ENCODE assay signal across 11 cellular contexts in the genomic region with DNA sequence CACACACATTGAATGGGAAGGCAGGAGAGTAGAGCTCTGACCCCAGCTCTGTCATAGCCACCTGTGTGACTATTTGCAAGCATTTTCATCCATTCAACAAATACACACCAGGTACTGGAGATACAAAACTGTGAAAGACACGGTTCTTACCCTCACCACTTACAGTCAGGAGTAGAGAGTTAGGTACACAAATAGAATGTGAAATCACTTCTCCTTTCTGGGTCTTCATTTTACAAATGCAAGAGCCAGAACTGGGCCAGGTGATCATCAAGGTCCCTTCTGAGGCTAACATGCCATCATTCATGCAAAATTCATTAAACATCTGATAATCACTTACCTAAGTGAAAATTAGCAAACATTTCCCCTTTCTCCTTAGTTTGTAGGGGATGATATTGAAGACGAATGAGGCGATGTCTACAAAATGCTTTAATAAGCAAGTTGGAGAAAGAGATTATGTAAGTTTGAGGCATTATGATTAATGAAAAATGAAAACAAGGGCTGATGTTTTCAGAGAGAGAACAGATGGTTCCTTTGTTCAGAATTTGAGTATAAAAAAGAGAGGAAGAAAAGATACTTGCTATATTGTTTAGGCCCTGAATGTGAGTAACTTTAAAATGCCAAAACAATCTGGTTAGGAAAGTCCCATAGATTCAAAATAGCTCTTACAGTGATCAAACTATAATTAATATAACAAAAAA.
A peak's percentile ranks its signal among the peaks of the same experiment; 100 is the strongest.
DNase-seq lines count a peak whose midpoint lies in the region; ATAC-seq, FAIRE-seq and TF ChIP-seq lines count a peak whose summit lies in the region.
"Had no signal": no experiment of that assay in that cellular context is flagged by ENCODE, and none has a peak within 500 bp of the region (broad histone marks: within the 10 kb centered on the region; RNA-seq: fewer than 3 reads in every experiment).

No MANE protein-coding gene starts in this region.

- 0 out of 2 replicates have a peak overlapping the region, but pooled peaks have one; percentile 21 for H3K4me2 ChIP-seq in IMR-90 (ENCODE audit: low read depth, low read length)
- H3K4me2 ChIP-seq: KMS-11 had no signal

- no TSS peak for BruUV-seq in IMR-90 (replicated peaks; lab: Mats Ljungman, UMichigan)

- H2BK20ac ChIP-seq in IMR-90 (ENCODE audit: low read depth, low read length): peak overlapping the region; percentile 67

- H2BK5ac ChIP-seq in IMR-90 (ENCODE audit: low read depth, low read length, poor library complexity, severe bottlenecking): peak overlapping the region; percentile 31

- peak overlapping the region; percentile 26; the same call in 1 of the 2 replicates for H2BK120ac ChIP-seq in IMR-90 (ENCODE audit: low read depth, low read length)

- intact Hi-C loops in IMR-90 (cut with micrococcal nuclease) (no loop called here), pancreas (cut with DNase I) (no loop called here)

- TF ChIP-seq RAD21 in IMR-90 (IDR thresholded peaks at IDR 0.05; ENCODE audit: low read length): no peak

- no peak overlapping the region for H4K5ac ChIP-seq in IMR-90 (ENCODE audit: low read depth, low read length)

- H3K56ac ChIP-seq in IMR-90 (ENCODE audit: extremely low read depth, insufficient read depth, low read length): no peak overlapping the region

- H4K91ac ChIP-seq in IMR-90 (ENCODE audit: insufficient read depth, low read depth, low read length): no peak overlapping the region

- no peak overlapping the region for H3K18ac ChIP-seq in IMR-90 (ENCODE audit: low read depth, low read length)

- H3K4me1 Mint-ChIP-seq in CD4-positive, CD25-positive, alpha-beta regulatory T cell: peaks cover 5 to 23% (median 9%) of the 10 kb centered on the region in 4 donors

- TF ChIP-seq CTCF in IMR-90 (conservative IDR thresholded peaks at IDR 0.05; ENCODE audit: low read depth, low read length): no peak
- TF ChIP-seq CTCF in coronary artery (IDR thresholded peaks at IDR 0.05): no peak
- TF ChIP-seq CTCF in pancreas (IDR thresholded peaks at IDR 0.05): no peak

- H3K27me3 Mint-ChIP-seq in CD4-positive, CD25-positive, alpha-beta regulatory T cell: no peaks in the 10 kb centered on the region

- peak overlapping the region; percentile 61; the same call in 1 of the 2 replicates for H3K14ac ChIP-seq in IMR-90 (replicated peaks; ENCODE audit: low read depth, low read length)

- peaks cover 32% of the 10 kb centered on the region for H3K9me1 ChIP-seq in IMR-90 (ENCODE audit: insufficient read depth, low read length)

- H3K4ac ChIP-seq in IMR-90 (ENCODE audit: low read depth, low read length): no peak overlapping the region

- no peak overlapping the region for H3K9ac ChIP-seq in IMR-90 (ENCODE audit: low read depth, low read length)
- H3K9ac ChIP-seq: KMS-11 had no signal

- FAIRE-seq in pancreas (lab: Jason Lieb, UNC): no peak
- FAIRE-seq: kidney had no signal

- peak overlapping the region in 2 of 3 donors; percentile 8 to 53 for H3K27ac Mint-ChIP-seq in CD4-positive, CD25-positive, alpha-beta regulatory T cell

- H3K27me3 ChIP-seq in CD4-positive, CD25-positive, alpha-beta regulatory T cell (ENCODE audit: control insufficient read depth, insufficient read depth, low read length): no peaks in the 10 kb centered on the region
- H3K27me3 ChIP-seq in IMR-90 (ENCODE audit: control insufficient read depth, insufficient read depth, low read length) (no peaks in the 10 kb centered on the region), pancreas (no peaks in the 10 kb centered on the region)
- H3K27me3 ChIP-seq: cardiac muscle cell had no signal

- H3K36me3 ChIP-seq in CD4-positive, CD25-positive, alpha-beta regulatory T cell (ENCODE audit: control insufficient read depth, insufficient read depth, low read length): peaks cover 4% of the 10 kb centered on the region
- H3K36me3 ChIP-seq in IMR-90 (ENCODE audit: control insufficient read depth, insufficient read depth, low read length): peaks cover 3% of the 10 kb centered on the region
- H3K36me3 ChIP-seq in pancreas: no peaks in the 10 kb centered on the region
- H3K36me3 ChIP-seq: cardiac muscle cell had no signal

- peaks cover 35 to 85% of the 10 kb centered on the region in 2 experiments for H3K79me1 ChIP-seq in IMR-90 (ENCODE audit: low read depth in 1 of 2, low read length in 2 of 2)

- DNase-seq in CD4-positive, CD25-positive, alpha-beta regulatory T cell: no peak
- DNase-seq in IMR-90 (no peak), coronary artery (ENCODE audit: low spot score) (no peak), pancreas (no peak), NCI-H2227 (lab: John Stamatoyannopoulos, UW; ENCODE audit: unreplicated experiment) (no peak), SKM-1 treated with dmso at 0.1 percent for 144 hours (lab: John Stamatoyannopoulos, UW; ENCODE audit: unreplicated experiment) (no peak), MV-4-11 (lab: John Stamatoyannopoulos, UW) (no peak)
- DNase-seq: kidney had no signal

- ATAC-seq in CD4-positive, CD25-positive, alpha-beta regulatory T cell (ENCODE audit: low read depth in 2 of 2): no peak
- no peak for ATAC-seq in IMR-90 (ENCODE audit: low read depth)
- ATAC-seq in pancreas: peak in 3 of 4 donors; percentile 18 to 26 (median 18)
- ATAC-seq in HG03139 (IDR thresholded peaks at IDR 0.05; ENCODE audit: unreplicated experiment): no peak

- H2AK9ac ChIP-seq in IMR-90 (replicated peaks; ENCODE audit: low read depth, low read length, poor library complexity): no peak overlapping the region

- no peak overlapping the region for H3K4me3 Mint-ChIP-seq in CD4-positive, CD25-positive, alpha-beta regulatory T cell

- H3K9me3 Mint-ChIP-seq in CD4-positive, CD25-positive, alpha-beta regulatory T cell: peaks cover 0 to 2% (median 0%) of the 10 kb centered on the region in 7 donors

- peak overlapping the region; percentile 28; the same call in 1 of the 2 replicates for H2AK5ac ChIP-seq in IMR-90 (ENCODE audit: low read depth, low read length)

- dilution Hi-C loops in IMR-90 (cut with HindIII; ENCODE audit: low sequenced_read_pairs, unreplicated experiment): no loop called here

- in situ Hi-C loops in IMR-90 (cut with MboI; ENCODE audit: low sequenced_read_pairs): no loop called here

- TF ChIP-seq POLR2A in IMR-90 (IDR thresholded peaks at IDR 0.05; ENCODE audit: low read depth, low read length): no peak

- H4K20me1 ChIP-seq in IMR-90 (ENCODE audit: insufficient read depth, low read length): peaks cover 73% of the 10 kb centered on the region

- no peaks in the 10 kb centered on the region for H3K4me1 ChIP-seq in CD4-positive, CD25-positive, alpha-beta regulatory T cell (ENCODE audit: control insufficient read depth, insufficient read depth, low read length, poor library complexity, severe bottlenecking)
- peaks cover 22% of the 10 kb centered on the region for H3K4me1 ChIP-seq in IMR-90 (ENCODE audit: control insufficient read depth, insufficient read depth, low read length)
- H3K4me1 ChIP-seq in pancreas: peaks cover 0 to 4% (median 0%) of the 10 kb centered on the region in 3 donors

- 100% methylated on average over 1 of the region's 3 CpGs; no CpG with 5 or more reads in 1 of the 2 experiments for WGBS in IMR-90 (ENCODE audit: extremely low coverage in 2 of 2, insufficient read length in 1 of 2), 2 experiments
- 63 to 71% methylated on average over 3 of the region's 3 CpGs for WGBS in pancreas, 2 donors

- H3K4me3 ChIP-seq in CD4-positive, CD25-positive, alpha-beta regulatory T cell (ENCODE audit: low read depth, low read length): no peak overlapping the region
- H3K4me3 ChIP-seq in IMR-90 (ENCODE audit: insufficient read depth, low read depth, low read length): no peak overlapping the region
- H3K4me3 ChIP-seq in coronary artery: no peak overlapping the region
- no peak overlapping the region for H3K4me3 ChIP-seq in pancreas
- H3K4me3 ChIP-seq: cardiac muscle cell had no signal

- H3K36me3 Mint-ChIP-seq in CD4-positive, CD25-positive, alpha-beta regulatory T cell: peaks cover 13% of the 10 kb centered on the region

- POLR2A ChIA-PET in IMR-90 (lab: Charles Lee; ENCODE audit: unreplicated experiment): no interaction called here

- no peaks in the 10 kb centered on the region for H3K9me3 ChIP-seq in CD4-positive, CD25-positive, alpha-beta regulatory T cell (ENCODE audit: control insufficient read depth in 2 of 2, low read length in 2 of 2)
- H3K9me3 ChIP-seq in IMR-90 (ENCODE audit: control insufficient read depth, insufficient read depth, low read length): no peaks in the 10 kb centered on the region
- H3K9me3 ChIP-seq in pancreas: no peaks in the 10 kb centered on the region

- no peak overlapping the region for H2AFZ ChIP-seq in IMR-90 (replicated peaks; ENCODE audit: low read length, poor library complexity)

- H4K8ac ChIP-seq in IMR-90 (ENCODE audit: low read depth in 2 of 2, low read length in 2 of 2): peak overlapping the region in 1 of 2 experiments; percentile 26; a peak in 1 of 4 replicates

- H3K23ac ChIP-seq in IMR-90 (ENCODE audit: low read depth, low read length): peak overlapping the region; percentile 67; the same call in 1 of the 2 replicates

- CTCF ChIA-PET in IMR-90 (lab: Yijun Ruan, JAX): interaction anchor here (0.6 kb wide), 2 partner anchors 21 to 499 kb away, joined by 3 read pairs; no protein-coding TSS in a partner anchor

- no peak overlapping the region for H3K27ac ChIP-seq in CD4-positive, CD25-positive, alpha-beta regulatory T cell (ENCODE audit: insufficient read depth, low read length, poor library complexity, severe bottlenecking)
- no peak overlapping the region for H3K27ac ChIP-seq in IMR-90 (ENCODE audit: insufficient read depth, low read length)
- peak overlapping the region; percentile 57 to 61 for H3K27ac ChIP-seq in coronary artery
- H3K27ac ChIP-seq in pancreas: no peak overlapping the region
- H3K27ac ChIP-seq: cardiac muscle cell, KMS-11 had no signal

- H2BK15ac ChIP-seq in IMR-90 (ENCODE audit: low read depth, low read length): no peak overlapping the region

TF ChIP-seq in IMR-90, 13 proteins besides CTCF, POLR2A, EP300 and RAD21 (continues in another document):
- no peak for TF ChIP-seq SMC3 (IDR thresholded peaks at IDR 0.05; ENCODE audit: low read depth, low read length)
- TF ChIP-seq NFE2L2 (IDR thresholded peaks at IDR 0.05; ENCODE audit: low read depth, low read length): no peak
- TF ChIP-seq MXI1 (IDR thresholded peaks at IDR 0.05; ENCODE audit: borderline replicate concordance, low read depth, low read length): no peak
- no peak for TF ChIP-seq MAFK (IDR thresholded peaks at IDR 0.05; ENCODE audit: low read depth, low read length)
- no peak for TF ChIP-seq RCOR1 (IDR thresholded peaks at IDR 0.05; ENCODE audit: insufficient replicate concordance, low read length)
- TF ChIP-seq, protein P1, sequence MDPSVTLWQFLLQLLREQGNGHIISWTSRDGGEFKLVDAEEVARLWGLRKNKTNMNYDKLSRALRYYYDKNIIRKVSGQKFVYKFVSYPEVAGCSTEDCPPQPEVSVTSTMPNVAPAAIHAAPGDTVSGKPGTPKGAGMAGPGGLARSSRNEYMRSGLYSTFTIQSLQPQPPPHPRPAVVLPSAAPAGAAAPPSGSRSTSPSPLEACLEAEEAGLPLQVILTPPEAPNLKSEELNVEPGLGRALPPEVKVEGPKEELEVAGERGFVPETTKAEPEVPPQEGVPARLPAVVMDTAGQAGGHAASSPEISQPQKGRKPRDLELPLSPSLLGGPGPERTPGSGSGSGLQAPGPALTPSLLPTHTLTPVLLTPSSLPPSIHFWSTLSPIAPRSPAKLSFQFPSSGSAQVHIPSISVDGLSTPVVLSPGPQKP (IDR thresholded peaks at IDR 0.05; ENCODE audit: borderline replicate concordance, low read depth, low read length): no peak
- TF ChIP-seq CEBPB (IDR thresholded peaks at IDR 0.05; ENCODE audit: low read depth, low read length): no peak

Comparison
In these comparisons a context has a peak if more than half of its experiments do, and no peak if none do; other contexts are left out.
1. ATAC-seq: peak in pancreas (3 of 4); none in CD4-positive, CD25-positive, alpha-beta regulatory T cell (0 of 2), IMR-90 (single experiment) and HG03139 (single experiment).
2. H3K27ac ChIP-seq: peak in coronary artery (2 of 2); none in CD4-positive, CD25-positive, alpha-beta regulatory T cell (single experiment), IMR-90 (single experiment) and pancreas (0 of 4).